10 cellular contexts compared by ENCODE assay signal in the genomic region with DNA sequence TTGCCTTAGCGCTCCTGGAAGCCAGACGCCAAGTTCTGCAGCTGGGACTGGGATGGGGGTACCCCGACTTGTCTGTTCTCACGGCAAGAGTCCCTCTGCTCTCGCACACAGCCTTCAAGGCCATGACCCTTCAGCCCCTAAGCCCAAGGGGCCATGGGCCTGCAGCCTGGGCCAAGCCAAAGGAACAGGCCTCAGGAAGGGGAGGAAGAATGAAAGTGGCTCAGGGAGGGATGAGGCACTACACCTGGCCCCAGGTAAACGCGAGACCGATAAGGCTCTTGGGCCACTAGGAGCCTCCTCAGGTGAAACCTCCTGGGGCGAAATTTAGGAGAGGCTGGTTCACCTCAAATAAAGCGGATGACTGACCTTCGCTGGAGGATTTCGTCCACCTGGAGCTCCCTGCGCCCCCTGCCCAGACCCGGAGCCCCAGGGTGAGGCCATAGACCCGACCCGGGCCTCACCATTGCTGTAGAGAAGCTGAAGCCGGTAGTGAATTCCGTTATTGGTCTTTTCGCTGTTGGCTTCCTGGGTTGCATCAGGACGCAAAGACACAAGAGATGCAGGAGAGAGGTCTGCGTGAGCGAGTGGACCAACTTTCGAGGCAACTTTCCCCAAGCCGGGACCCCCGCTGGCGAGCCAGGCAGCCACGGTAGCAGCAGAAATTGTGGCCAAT. TPM values are rescaled to one million over a fixed set of nuclear protein-coding genes. Genes with fewer than 3 reads are reported as not detected.
DNase-seq lines count a peak whose midpoint lies in the region; TF ChIP-seq lines count a peak whose summit lies in the region.
"Had no signal": no experiment of that assay in that cellular context is flagged by ENCODE, and none has a peak within 500 bp of the region (broad histone marks: within the 10 kb centered on the region; RNA-seq: fewer than 3 reads in every experiment).

No MANE protein-coding gene starts in this region.

- no peak overlapping the region for H3K4ac ChIP-seq in mesendoderm (ENCODE audit: low read depth, low read length)

- no peak for TF ChIP-seq POLR2A in tibial nerve (IDR thresholded peaks at IDR 0.05)

- peak overlapping the region; percentile 93 for H3K4me3 Mint-ChIP-seq in chondrocyte (ENCODE audit: unreplicated experiment)
- H3K4me3 Mint-ChIP-seq in activated naive CD4-positive, alpha-beta T cell treated with anti-CD3 and anti-CD28 coated beads for 36 hours: no peak overlapping the region

- H3K23ac ChIP-seq in mesendoderm (ENCODE audit: low read length): no peak overlapping the region

- peaks cover 23% of the 10 kb centered on the region for H3K36me3 Mint-ChIP-seq in chondrocyte (ENCODE audit: low read depth)
- no peaks in the 10 kb centered on the region for H3K36me3 Mint-ChIP-seq in activated naive CD4-positive, alpha-beta T cell treated with anti-CD3 and anti-CD28 coated beads for 36 hours (ENCODE audit: low read depth)

- no peak overlapping the region for H3K4me2 ChIP-seq in mesendoderm (ENCODE audit: low read length)

- H3K27ac ChIP-seq in mesendoderm (ENCODE audit: low read depth, low read length) (no peak overlapping the region), tibial nerve (peak overlapping the region; percentile 64 to 93 (median 85))
- H3K27ac ChIP-seq: HL-60 had no signal

- DNase-seq in NCI-H82 (lab: John Stamatoyannopoulos, UW) (peak; percentile 32), NCI-H82 treated with DMSO at 0.1 percent for 48 hours (lab: John Stamatoyannopoulos, UW; ENCODE audit: unreplicated experiment) (no peak), chondrocyte (ENCODE audit: low spot score) (no peak), mesendoderm (peak; percentile 37), tibial nerve (ENCODE audit: low spot score in 2 of 2) (no peak), OCI-M2 (lab: John Stamatoyannopoulos, UW; ENCODE audit: unreplicated experiment) (no peak), pons (ENCODE audit: low spot score) (no peak)
- no peak for DNase-seq in activated naive CD4-positive, alpha-beta T cell treated with anti-CD3 and anti-CD28 coated beads for 36 hours
- DNase-seq: cortex of kidney had no signal

- H3K9me3 ChIP-seq in tibial nerve: no peaks in the 10 kb centered on the region

- H2BK5ac ChIP-seq in mesendoderm (ENCODE audit: low read length): no peak overlapping the region

- H3K18ac ChIP-seq in mesendoderm (ENCODE audit: low read length): no peak overlapping the region

- no peak overlapping the region for H3K9ac ChIP-seq in mesendoderm (ENCODE audit: low read length)

- TF ChIP-seq CTCF in chondrocyte (IDR thresholded peaks at IDR 0.05): no peak
- no peak for TF ChIP-seq CTCF in tibial nerve (IDR thresholded peaks at IDR 0.05)

- H4K5ac ChIP-seq in mesendoderm (ENCODE audit: low read length): no peak overlapping the region

- no peak overlapping the region for H2AK5ac ChIP-seq in mesendoderm (ENCODE audit: low read length)

- H3K27ac Mint-ChIP-seq in chondrocyte (ENCODE audit: unreplicated experiment): peak overlapping the region; percentile 99
- H3K27ac Mint-ChIP-seq in activated naive CD4-positive, alpha-beta T cell treated with anti-CD3 and anti-CD28 coated beads for 36 hours: no peak overlapping the region

- no CpG with 5 or more reads among the region's 27 CpGs for WGBS in mesendoderm (ENCODE audit: extremely low coverage, insufficient coverage, low lambda C conversion rate)
- WGBS in tibial nerve, 2 donors: 24 to 40% methylated on average over 27 of the region's 27 CpGs

- H2BK15ac ChIP-seq in mesendoderm (replicated peaks; ENCODE audit: low read depth): no peak overlapping the region

- H3K4me1 ChIP-seq in mesendoderm (ENCODE audit: control insufficient read depth, low read depth, low read length): no peaks in the 10 kb centered on the region
- H3K4me1 ChIP-seq in tibial nerve: peaks cover 0 to 42% (median 0%) of the 10 kb centered on the region in 4 donors

- H3K27me3 Mint-ChIP-seq in chondrocyte (ENCODE audit: low read depth): no peaks in the 10 kb centered on the region
- peaks cover 36% of the 10 kb centered on the region for H3K27me3 Mint-ChIP-seq in activated naive CD4-positive, alpha-beta T cell treated with anti-CD3 and anti-CD28 coated beads for 36 hours (ENCODE audit: low read depth)

- no peaks in the 10 kb centered on the region for H3K9me3 Mint-ChIP-seq in chondrocyte (ENCODE audit: low read depth)
- H3K9me3 Mint-ChIP-seq in activated naive CD4-positive, alpha-beta T cell treated with anti-CD3 and anti-CD28 coated beads for 36 hours: no peaks in the 10 kb centered on the region

- intact Hi-C loops in activated naive CD4-positive, alpha-beta T cell treated with anti-CD3 and anti-CD28 coated beads for 36 hours (cut with micrococcal nuclease): loop anchor here (5.0 to 10.0 kb wide), 2 partner anchors 116 to 551 kb away; no protein-coding TSS in a partner anchor

- H3K79me2 ChIP-seq in mesendoderm (ENCODE audit: control insufficient read depth, insufficient read depth, low read length): no peaks in the 10 kb centered on the region

- H3K27me3 ChIP-seq in mesendoderm (ENCODE audit: insufficient read depth, low read length, poor library complexity) (peaks cover 43% of the 10 kb centered on the region), tibial nerve (peaks cover 0 to 36% of the 10 kb centered on the region in 2 donors)

- H2BK120ac ChIP-seq in mesendoderm (ENCODE audit: low read depth, low read length): no peak overlapping the region

- no peaks in the 10 kb centered on the region for H3K36me3 ChIP-seq in mesendoderm (ENCODE audit: control insufficient read depth, insufficient read depth, low read length)
- no peaks in the 10 kb centered on the region for H3K36me3 ChIP-seq in tibial nerve

- H3K4me3 ChIP-seq in mesendoderm (ENCODE audit: low read length) (no peak overlapping the region), tibial nerve (peak overlapping the region; percentile 5 to 75 (median 50))

- TF ChIP-seq EP300 in tibial nerve (IDR thresholded peaks at IDR 0.05): no peak

- no peak overlapping the region for H3K56ac ChIP-seq in mesendoderm (ENCODE audit: low read length)

- no peak overlapping the region for H4K8ac ChIP-seq in mesendoderm (ENCODE audit: low read depth, low read length)

- CTCF ChIA-PET in activated naive CD4-positive, alpha-beta T cell treated with anti-CD3 and anti-CD28 coated beads for 36 hours (lab: Charles Lee): no interaction called here

- H3K79me1 ChIP-seq in mesendoderm (ENCODE audit: low read length): no peaks in the 10 kb centered on the region

- peaks cover 69% of the 10 kb centered on the region for H3K4me1 Mint-ChIP-seq in chondrocyte (ENCODE audit: low read depth)
- H3K4me1 Mint-ChIP-seq in activated naive CD4-positive, alpha-beta T cell treated with anti-CD3 and anti-CD28 coated beads for 36 hours (ENCODE audit: low read depth): peaks cover 33% of the 10 kb centered on the region

RNA-seq across cellular contexts. Expression of a gene that starts 3.7 kb away (rescaled TPM):
- total RNA-seq in chondrocyte: 60.9 to 71.5 TPM (median 67.9 TPM) in 3 replicates
- polyA plus RNA-seq in mesendoderm (2013, experiment 1 of 2): 0.06 TPM
- 0.11 TPM for polyA plus RNA-seq in mesendoderm (2013, experiment 2 of 2)
- 10 to 100 TPM; 47.4 to 76.5 (median 53.9) TPM for total RNA-seq in tibial nerve
- under 1 TPM in 1 of 2 experiments, not detected in 1; 0.20 TPM for total RNA-seq in activated naive CD4-positive, alpha-beta T cell treated with anti-CD3 and anti-CD28 coated beads for 36 hours

Comparison
In these comparisons a context has a peak if more than half of its experiments do, and no peak if none do; other contexts are left out.
1. DNase-seq: peak in NCI-H82 (single experiment) and mesendoderm (single experiment); none in NCI-H82 treated with DMSO at 0.1 percent for 48 hours (single experiment), chondrocyte (single experiment), tibial nerve (0 of 2), OCI-M2 (single experiment), activated naive CD4-positive, alpha-beta T cell treated with anti-CD3 and anti-CD28 coated beads for 36 hours (single experiment) and pons (single experiment).
2. RNA of a gene that starts 3.7 kb away (total RNA-seq): 60.9 to 71.5 TPM in chondrocyte and 47.4 to 76.5 TPM in tibial nerve; 0.20 TPM in activated naive CD4-positive, alpha-beta T cell treated with anti-CD3 and anti-CD28 coated beads for 36 hours; every median in the first group is over 10 times any median in the second.